ENCODE assay signal across 10 cellular contexts in the genomic region with DNA sequence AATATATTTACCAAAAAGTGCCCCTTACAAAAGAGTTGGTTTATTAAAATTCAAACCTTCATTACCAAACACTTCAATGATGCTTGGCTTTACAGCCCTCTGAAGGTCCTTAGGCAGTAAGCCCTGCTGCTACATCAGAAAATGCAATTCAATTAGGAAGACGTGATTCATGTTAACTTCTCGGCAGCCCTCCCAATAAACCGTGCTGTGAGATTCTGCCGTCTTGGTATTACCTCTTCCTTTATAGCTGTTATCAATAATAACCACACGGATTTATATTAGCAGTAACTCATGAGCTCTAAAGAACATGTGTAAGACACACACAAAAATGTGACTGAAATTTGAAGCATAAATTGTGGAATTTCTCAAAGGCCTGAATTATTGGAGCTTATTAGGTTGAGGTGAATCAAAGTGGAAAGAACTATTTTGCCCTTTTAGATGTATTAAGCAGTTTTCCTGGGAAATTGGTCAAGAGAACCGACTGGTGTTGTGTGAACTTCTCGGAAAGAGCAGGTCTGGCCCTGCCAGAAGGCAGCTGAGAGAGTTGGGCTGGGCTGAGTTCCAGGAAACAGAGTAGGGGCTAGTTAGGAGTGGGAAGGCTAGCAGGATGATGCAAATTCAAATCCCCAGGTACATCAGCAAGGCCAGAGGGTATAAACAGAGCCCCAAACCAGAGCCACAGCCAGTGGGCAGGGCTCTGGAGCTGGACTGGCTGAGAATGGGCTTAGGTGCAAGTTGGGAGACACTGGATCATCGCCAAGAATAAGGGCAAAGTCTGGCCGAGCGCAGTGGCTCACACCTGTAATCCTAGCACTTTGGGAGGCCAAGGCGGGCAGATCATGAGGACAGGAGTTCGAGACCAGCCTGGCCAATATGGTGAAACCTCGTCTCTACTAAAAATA. TPM values are rescaled to one million over a fixed set of nuclear protein-coding genes. Genes with fewer than 3 reads are reported as not detected.
DNase-seq lines count a peak whose midpoint lies in the region; ATAC-seq, FAIRE-seq and TF ChIP-seq lines count a peak whose summit lies in the region.
"Had no signal": no experiment of that assay in that cellular context is flagged by ENCODE, and none has a peak within 500 bp of the region (broad histone marks: within the 10 kb centered on the region; RNA-seq: fewer than 3 reads in every experiment).

No MANE protein-coding gene starts in this region.

- ATAC-seq in HG02885 (IDR thresholded peaks at IDR 0.05; ENCODE audit: poor library complexity, unreplicated experiment) (no peak), GM21381 (IDR thresholded peaks at IDR 0.05; ENCODE audit: unreplicated experiment) (no peak)

- FAIRE-seq in small intestine (lab: Jason Lieb, UNC), result no peak

- no peaks in the 10 kb centered on the region for H3K79me1 ChIP-seq in mesendoderm (ENCODE audit: low read length)

- no peaks in the 10 kb centered on the region for H3K9me3 ChIP-seq in small intestine (ENCODE audit: control insufficient read depth, low read depth)

- no peaks in the 10 kb centered on the region for H3K27me3 ChIP-seq in mesendoderm (ENCODE audit: insufficient read depth, low read length, poor library complexity)
- no peaks in the 10 kb centered on the region for H3K27me3 ChIP-seq in small intestine (ENCODE audit: control insufficient read depth in 2 of 2, insufficient read depth in 2 of 2, low read length in 2 of 2)
- H3K27me3 ChIP-seq: dorsolateral prefrontal cortex had no signal

- H3K56ac ChIP-seq in mesendoderm (ENCODE audit: low read length), result peak overlapping the region; percentile 15

- H4K8ac ChIP-seq in mesendoderm (ENCODE audit: low read depth, low read length), result no peak overlapping the region

- no peak overlapping the region for H2AK5ac ChIP-seq in mesendoderm (ENCODE audit: low read length)

- H3K27ac ChIP-seq in mesendoderm (ENCODE audit: low read depth, low read length) (no peak overlapping the region), small intestine (ENCODE audit: low read depth in 1 of 2, low read length in 1 of 2) (no peak overlapping the region)

- H3K4me1 ChIP-seq in mesendoderm (ENCODE audit: control insufficient read depth, low read depth, low read length), result no peaks in the 10 kb centered on the region
- peaks cover 0 to 2% of the 10 kb centered on the region in 2 donors for H3K4me1 ChIP-seq in small intestine (ENCODE audit: control insufficient read depth in 2 of 2, insufficient read depth in 1 of 2, low read depth in 1 of 2, low read length in 1 of 2)

- peak; percentile 54 for DNase-seq in Ammon's horn (ENCODE audit: low spot score)
- DNase-seq in NCI-H1694 treated with DMSO at 0.1 percent for 48 hours (lab: John Stamatoyannopoulos, UW), result peak; percentile 27
- peak; percentile 34 to 93 for DNase-seq in cardiac fibroblast (ENCODE audit: low read depth in 2 of 2)
- no peak for DNase-seq in mesendoderm
- DNase-seq in activated CD4-positive, CD25-positive, alpha-beta regulatory T cell (lab: John Stamatoyannopoulos, UW), result no peak
- DNase-seq in small intestine, result no peak

- no peak overlapping the region for H3K4me2 ChIP-seq in mesendoderm (ENCODE audit: low read length)

- H2BK15ac ChIP-seq in mesendoderm (replicated peaks; ENCODE audit: low read depth), result no peak overlapping the region

- no peaks in the 10 kb centered on the region for H3K36me3 ChIP-seq in mesendoderm (ENCODE audit: control insufficient read depth, insufficient read depth, low read length)
- H3K36me3 ChIP-seq in small intestine (ENCODE audit: control insufficient read depth in 2 of 2, insufficient read depth in 2 of 2, low read length in 2 of 2), result no peaks in the 10 kb centered on the region

- no peak overlapping the region for H3K4ac ChIP-seq in mesendoderm (ENCODE audit: low read depth, low read length)

- H3K18ac ChIP-seq in mesendoderm (ENCODE audit: low read length), result no peak overlapping the region

- H3K23ac ChIP-seq in mesendoderm (ENCODE audit: low read length), result no peak overlapping the region

- no peaks in the 10 kb centered on the region for H3K79me2 ChIP-seq in mesendoderm (ENCODE audit: control insufficient read depth, insufficient read depth, low read length)

- no peak overlapping the region for H4K5ac ChIP-seq in mesendoderm (ENCODE audit: low read length)

- TF ChIP-seq CTCF in cardiac fibroblast (IDR thresholded peaks at IDR 0.05; ENCODE audit: low read depth, low read length), result no peak

- H3K9ac ChIP-seq in mesendoderm (ENCODE audit: low read length), result no peak overlapping the region

- H2BK5ac ChIP-seq in mesendoderm (ENCODE audit: low read length), result no peak overlapping the region

- no CpG with 5 or more reads among the region's 13 CpGs for WGBS in mesendoderm (ENCODE audit: extremely low coverage, insufficient coverage, low lambda C conversion rate)
- WGBS in small intestine, 3 donors, result 13 to 52% (median 32%) methylated on average over 13 of the region's 13 CpGs

- H2BK120ac ChIP-seq in mesendoderm (ENCODE audit: low read depth, low read length), result no peak overlapping the region

- H3K4me3 ChIP-seq in cardiac fibroblast (replicated peaks in 1 of 2; ENCODE audit: low read depth in 2 of 2, low read length in 2 of 2), result no peak overlapping the region
- no peak overlapping the region for H3K4me3 ChIP-seq in mesendoderm (ENCODE audit: low read length)
- H3K4me3 ChIP-seq in small intestine (ENCODE audit: low read depth in 1 of 2, low read length in 2 of 2), result no peak overlapping the region
- H3K4me3 ChIP-seq: dorsolateral prefrontal cortex, lung had no signal

RNA-seq across cellular contexts. Expression of gene FGD2, which starts 33.1 kb away (rescaled TPM):
- polyA plus RNA-seq in mesendoderm (2013, experiment 1 of 2), result 0.18 TPM
- polyA plus RNA-seq in mesendoderm (2013, experiment 2 of 2), result 0.20 TPM
- 1 to 10 TPM; 1.1 to 8.8 (median 5.7) TPM for polyA plus RNA-seq in small intestine

RNA-seq across cellular contexts. Expression of gene MTCH1, which starts 52.6 kb away (rescaled TPM):
- polyA plus RNA-seq in mesendoderm (2013, experiment 1 of 2), result 117 TPM
- polyA plus RNA-seq in mesendoderm (2013, experiment 2 of 2), result 118 TPM
- 100 to 1,000 TPM; 122 to 134 (median 125) TPM for polyA plus RNA-seq in small intestine

Comparison
In these comparisons a context has a peak if more than half of its experiments do, and no peak if none do; other contexts are left out.
1. DNase-seq: peak in Ammon's horn (single experiment), NCI-H1694 treated with DMSO at 0.1 percent for 48 hours (single experiment) and cardiac fibroblast (2 of 2); none in mesendoderm (single experiment), activated CD4-positive, CD25-positive, alpha-beta regulatory T cell (0 of 4) and small intestine (single experiment).